Comparison of ENCODE assay signal across 26 cellular contexts in the genomic region with DNA sequence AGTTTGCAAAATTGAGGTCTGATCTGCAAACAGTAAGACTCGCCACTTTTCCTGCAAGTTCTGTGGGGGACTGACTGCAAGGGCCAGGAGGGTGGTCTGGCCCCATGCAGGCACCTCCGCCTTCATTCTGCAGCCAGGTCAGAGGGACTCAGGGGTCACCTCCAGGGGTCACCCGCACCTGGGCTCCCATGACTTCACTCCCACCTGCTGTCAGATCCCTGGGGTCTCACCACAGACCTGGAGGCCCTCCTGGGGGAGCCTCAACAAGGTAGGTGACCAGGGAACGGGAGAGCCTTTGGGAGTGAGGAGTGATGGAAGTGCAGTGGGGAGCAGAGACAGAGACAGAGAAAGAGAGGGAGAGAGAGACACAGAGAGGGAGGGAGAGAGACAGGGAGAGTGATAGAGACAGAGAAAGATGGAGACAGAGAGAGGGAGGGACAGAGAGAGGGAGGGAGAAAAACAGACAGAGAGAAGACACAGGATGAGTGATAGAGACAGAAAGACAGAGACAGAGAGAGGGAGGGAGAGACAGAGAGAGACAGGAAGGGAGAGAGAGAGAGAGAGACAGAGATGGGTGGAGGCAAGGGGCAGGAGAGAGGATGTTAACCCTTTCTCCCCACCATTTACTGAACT. TPM values are rescaled to one million over a fixed set of nuclear protein-coding genes. Genes with fewer than 3 reads are reported as not detected.
"Had no signal": no experiment of that assay in that cellular context is flagged by ENCODE, and none has a peak within 500 bp of the region (broad histone marks: within the 10 kb centered on the region; RNA-seq: fewer than 3 reads in every experiment).

No MANE protein-coding gene starts in this region.

- H3K27ac ChIP-seq: esophagus squamous epithelium, gastroesophageal sphincter, left ventricle myocardium inferior, neutrophil, psoas muscle, spleen, tibial artery, upper lobe of left lung, vagina had no signal

- H3K36me3 ChIP-seq: esophagus squamous epithelium, gastroesophageal sphincter, left ventricle myocardium inferior, neutrophil, spleen, tibial artery, upper lobe of left lung, vagina had no signal

- H3K9me3 ChIP-seq: neutrophil, psoas muscle, tibial artery, vagina had no signal

- DNase-seq: effector memory CD4-positive, alpha-beta T cell; esophagus squamous epithelium; foreskin fibroblast; immature natural killer cell; left ventricle myocardium inferior; mesenchymal stem cell; midbrain; retina; spleen; stimulated activated CD4-positive, alpha-beta T cell treated with anti-CD3 and anti-CD28 coated beads, Interleukin-15, amount 100 ng/mL, for 24 hours; stimulated activated CD4-positive, alpha-beta T cell treated with anti-CD3 and anti-CD28 coated beads, Interleukin-1b, Interleukin-23, amount 100 ng/mL, for 48 hours; stimulated activated CD4-positive, alpha-beta T cell treated with anti-CD3 and anti-CD28 coated beads, Interleukin-4, amount 100 ng/mL, for 24 hours; tibial artery; upper lobe of left lung had no signal

- H3K9me3 Mint-ChIP-seq: immature natural killer cell; natural killer cell treated with Interleukin-12 subunit alpha and Interleukin-12 subunit beta and Interleukin-15 and Interleukin-18, amount 100 ng/mL, for 72 hours had no signal

- H3K4me1 ChIP-seq: psoas muscle had no signal

- H3K36me3 Mint-ChIP-seq: immature natural killer cell; natural killer cell treated with Interleukin-12 subunit alpha and Interleukin-12 subunit beta and Interleukin-15 and Interleukin-18, amount 100 ng/mL, for 72 hours had no signal

- H3K4me3 Mint-ChIP-seq: immature natural killer cell; natural killer cell treated with Interleukin-12 subunit alpha and Interleukin-12 subunit beta and Interleukin-15 and Interleukin-18, amount 100 ng/mL, for 72 hours; stimulated activated memory B cell treated with anti-CD40 and anti-IgM and Interleukin-4, amounts not matched to agents 10 μg/mL and 1 μg/mL and 100 μg/mL, for 72 hours; stimulated activated naive CD8-positive, alpha-beta T cell treated with anti-CD3 and anti-CD28 coated beads, Interleukin-15, Interleukin-2, amounts not matched to agents 100 ng/mL and 50 ng/mL, for 24 hours had no signal

- H3K4me3 ChIP-seq: esophagus squamous epithelium, gastroesophageal sphincter, left ventricle myocardium inferior, lung, psoas muscle, spleen, tibial artery, upper lobe of left lung, vagina had no signal

- H3K27ac Mint-ChIP-seq: natural killer cell treated with Interleukin-12 subunit alpha and Interleukin-12 subunit beta and Interleukin-15 and Interleukin-18, amount 100 ng/mL, for 72 hours; stimulated activated memory B cell treated with anti-CD40 and anti-IgM and Interleukin-4, amounts not matched to agents 10 μg/mL and 1 μg/mL and 100 μg/mL, for 72 hours; stimulated activated naive CD8-positive, alpha-beta T cell treated with anti-CD3 and anti-CD28 coated beads, Interleukin-15, Interleukin-2, amounts not matched to agents 100 ng/mL and 50 ng/mL, for 24 hours had no signal

- ATAC-seq: gastroesophageal sphincter; natural killer cell treated with Interleukin-12 subunit alpha and Interleukin-12 subunit beta and Interleukin-15 and Interleukin-18, amount 100 ng/mL, for 72 hours; psoas muscle; sciatic nerve; stimulated activated memory B cell treated with anti-CD40 and anti-IgM and Interleukin-4, amounts not matched to agents 10 μg/mL and 1 μg/mL and 100 μg/mL, for 72 hours had no signal

RNA-seq across cellular contexts. Expression of a gene that starts 41.5 kb away (rescaled TPM):
- total RNA-seq: epithelial cell of proximal tubule; esophagus squamous epithelium; gastroesophageal sphincter; left ventricle myocardium inferior; natural killer cell treated with Interleukin-12 subunit alpha and Interleukin-12 subunit beta and Interleukin-15 and Interleukin-18, amount 100 ng/mL, for 72 hours; osteoblast; psoas muscle; vagina had no signal
- polyA plus RNA-seq: immature natural killer cell, keratinocyte, lung had no signal
